ENCODE assay signal across 11 cellular contexts in the genomic region with DNA sequence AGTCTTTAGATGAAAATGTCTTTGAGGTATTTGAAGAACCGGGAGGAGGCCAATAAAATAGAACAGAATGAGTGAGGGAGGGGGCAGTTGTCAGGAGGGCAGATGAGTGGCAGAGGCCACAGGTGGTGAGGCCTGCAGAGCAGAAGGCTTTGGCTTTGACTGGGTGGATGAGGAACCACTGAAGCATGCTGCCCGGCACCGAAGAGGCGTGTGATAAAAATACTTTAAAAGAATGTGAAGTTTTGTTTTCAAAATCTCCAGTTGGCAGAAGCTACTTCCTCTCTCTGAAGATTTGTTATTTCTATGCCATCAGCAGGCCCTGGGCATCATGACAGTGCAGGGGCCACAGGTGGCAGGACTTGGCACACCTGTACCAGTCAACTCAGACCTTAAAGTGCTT. TPM values are rescaled to one million over a fixed set of nuclear protein-coding genes. Genes with fewer than 3 reads are reported as not detected.
DNase-seq lines count a peak whose midpoint lies in the region; ATAC-seq, FAIRE-seq and TF ChIP-seq lines count a peak whose summit lies in the region.
"Had no signal": no experiment of that assay in that cellular context is flagged by ENCODE, and none has a peak within 500 bp of the region (broad histone marks: within the 10 kb centered on the region; RNA-seq: fewer than 3 reads in every experiment).

No MANE protein-coding gene starts in this region.

- no peak for TF ChIP-seq CTCF in left ventricle myocardium inferior (IDR thresholded peaks at IDR 0.05; ENCODE audit: borderline replicate concordance)

- no peak for DNase-seq in left ventricle myocardium superior
- DNase-seq in left ventricle myocardium inferior = no peak
- DNase-seq in urothelium cell line (ENCODE audit: low spot score) = peak; percentile 18
- no peak for DNase-seq in DMS 273 treated with DMSO at 0.1 percent for 48 hours (lab: John Stamatoyannopoulos, UW)
- DNase-seq in T1000 (lab: John Stamatoyannopoulos, UW) = no peak
- no peak for DNase-seq in dedifferentiated amniotic fluid mesenchymal stem cell (ENCODE audit: extremely low spot score)
- DNase-seq: NCI-H1048, Right ventricle myocardium superior had no signal

- peak; percentile 37 for ATAC-seq in left ventricle myocardium superior
- peak; percentile 86 for ATAC-seq in HG03175 (IDR thresholded peaks at IDR 0.05; ENCODE audit: unreplicated experiment)
- ATAC-seq in activated T-helper 17 cell treated with anti-CD3 and anti-CD28 coated beads, Interleukin-2, amount 50 U/mL, for 72 hours (replicated peaks) = peak; percentile 23

- H3K4me3 ChIP-seq in left ventricle myocardium inferior = no peak overlapping the region

- no peaks in the 10 kb centered on the region for H3K36me3 Mint-ChIP-seq in activated T-helper 17 cell treated with anti-CD3 and anti-CD28 coated beads, Interleukin-2, amount 50 U/mL, for 72 hours (ENCODE audit: low read depth)

- H3K4me3 Mint-ChIP-seq in activated T-helper 17 cell treated with anti-CD3 and anti-CD28 coated beads, Interleukin-2, amount 50 U/mL, for 72 hours = no peak overlapping the region
- H3K4me3 Mint-ChIP-seq: neural crest cell had no signal

- peaks cover 4% of the 10 kb centered on the region for H3K27me3 ChIP-seq in left ventricle myocardium inferior (ENCODE audit: low read depth)

- H3K9me3 ChIP-seq in left ventricle myocardium inferior (replicated peaks) = no peaks in the 10 kb centered on the region

- no peak overlapping the region for H3K27ac Mint-ChIP-seq in activated T-helper 17 cell treated with anti-CD3 and anti-CD28 coated beads, Interleukin-2, amount 50 U/mL, for 72 hours

- H3K27ac ChIP-seq in left ventricle myocardium inferior (replicated peaks) = no peak overlapping the region

- no peaks in the 10 kb centered on the region for H3K4me1 ChIP-seq in left ventricle myocardium inferior

- peaks cover 33% of the 10 kb centered on the region for H3K27me3 Mint-ChIP-seq in activated T-helper 17 cell treated with anti-CD3 and anti-CD28 coated beads, Interleukin-2, amount 50 U/mL, for 72 hours

- H3K4me1 Mint-ChIP-seq in activated T-helper 17 cell treated with anti-CD3 and anti-CD28 coated beads, Interleukin-2, amount 50 U/mL, for 72 hours = no peaks in the 10 kb centered on the region
- H3K4me1 Mint-ChIP-seq: neural crest cell had no signal

- H3K9me3 Mint-ChIP-seq in activated T-helper 17 cell treated with anti-CD3 and anti-CD28 coated beads, Interleukin-2, amount 50 U/mL, for 72 hours = no peaks in the 10 kb centered on the region

- FAIRE-seq in urothelium cell line (lab: Jason Lieb, UNC) = no peak

- intact Hi-C loops in left ventricle myocardium superior (cut with micrococcal nuclease) = loop anchor here (10.0 kb wide), 1 partner anchor 1046 kb away; no protein-coding TSS in a partner anchor
- intact Hi-C loops in left ventricle myocardium inferior (cut with micrococcal nuclease) = no loop called here

- H3K36me3 ChIP-seq in left ventricle myocardium inferior = no peaks in the 10 kb centered on the region

RNA-seq across cellular contexts. Expression of gene MS4A12, which starts 6.3 kb away (rescaled TPM):
- total RNA-seq in left ventricle myocardium superior (not detected), left ventricle myocardium inferior (not detected)
- total RNA-seq in activated T-helper 17 cell treated with anti-CD3 and anti-CD28 coated beads, Interleukin-2, amount 50 U/mL, for 72 hours = not detected
- total RNA-seq: neural crest cell, Right ventricle myocardium superior had no signal

RNA-seq across cellular contexts. Expression of gene MS4A13, which starts 16.3 kb away (rescaled TPM):
- total RNA-seq in left ventricle myocardium superior (not detected), left ventricle myocardium inferior (not detected)
- total RNA-seq in activated T-helper 17 cell treated with anti-CD3 and anti-CD28 coated beads, Interleukin-2, amount 50 U/mL, for 72 hours = not detected
- total RNA-seq: neural crest cell, Right ventricle myocardium superior had no signal

RNA-seq across cellular contexts. Expression of gene MS4A1, which starts 43.2 kb away (rescaled TPM):
- not detected for total RNA-seq in left ventricle myocardium superior
- total RNA-seq in left ventricle myocardium inferior = not detected
- total RNA-seq in activated T-helper 17 cell treated with anti-CD3 and anti-CD28 coated beads, Interleukin-2, amount 50 U/mL, for 72 hours = under 1 TPM in 1 of 2 donors, not detected in 1; 0.32 TPM
- total RNA-seq: neural crest cell, Right ventricle myocardium superior had no signal

Comparison
In these comparisons a context has a peak if more than half of its experiments do, and no peak if none do; other contexts are left out.
1. ATAC-seq: peak in every context shown above with its lines; median percentile 86 in HG03175; 37 in left ventricle myocardium superior; 23 in activated T-helper 17 cell treated with anti-CD3 and anti-CD28 coated beads, Interleukin-2, amount 50 U/mL, for 72 hours.